Comparison of ENCODE assay signal across 1 cellular context in the genomic region with DNA sequence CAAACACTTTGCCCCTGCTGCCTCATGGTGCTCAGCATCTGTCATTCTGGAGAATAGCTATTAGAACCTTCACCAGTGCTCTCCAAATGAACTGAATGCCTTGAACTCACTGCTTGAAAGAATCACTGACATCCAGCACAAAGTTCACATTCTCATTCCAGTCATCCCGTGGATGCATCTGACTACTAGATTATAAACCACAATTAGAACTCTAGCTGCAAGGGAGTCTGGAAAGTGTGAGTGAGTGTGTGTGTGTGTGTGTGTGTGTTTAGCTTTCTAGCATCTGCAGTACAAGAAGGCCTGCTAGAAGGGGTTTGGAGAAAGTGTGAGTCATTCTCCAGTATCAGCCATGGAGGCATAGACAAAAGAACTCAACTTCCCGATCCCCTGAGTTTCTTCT.
TF ChIP-seq lines count a peak whose summit lies in the region.

No MANE protein-coding gene starts in this region.

TF ChIP-seq in HEK293, 187 proteins besides CTCF, POLR2A, EP300 and RAD21:
- TF ChIP-seq, protein P1, sequence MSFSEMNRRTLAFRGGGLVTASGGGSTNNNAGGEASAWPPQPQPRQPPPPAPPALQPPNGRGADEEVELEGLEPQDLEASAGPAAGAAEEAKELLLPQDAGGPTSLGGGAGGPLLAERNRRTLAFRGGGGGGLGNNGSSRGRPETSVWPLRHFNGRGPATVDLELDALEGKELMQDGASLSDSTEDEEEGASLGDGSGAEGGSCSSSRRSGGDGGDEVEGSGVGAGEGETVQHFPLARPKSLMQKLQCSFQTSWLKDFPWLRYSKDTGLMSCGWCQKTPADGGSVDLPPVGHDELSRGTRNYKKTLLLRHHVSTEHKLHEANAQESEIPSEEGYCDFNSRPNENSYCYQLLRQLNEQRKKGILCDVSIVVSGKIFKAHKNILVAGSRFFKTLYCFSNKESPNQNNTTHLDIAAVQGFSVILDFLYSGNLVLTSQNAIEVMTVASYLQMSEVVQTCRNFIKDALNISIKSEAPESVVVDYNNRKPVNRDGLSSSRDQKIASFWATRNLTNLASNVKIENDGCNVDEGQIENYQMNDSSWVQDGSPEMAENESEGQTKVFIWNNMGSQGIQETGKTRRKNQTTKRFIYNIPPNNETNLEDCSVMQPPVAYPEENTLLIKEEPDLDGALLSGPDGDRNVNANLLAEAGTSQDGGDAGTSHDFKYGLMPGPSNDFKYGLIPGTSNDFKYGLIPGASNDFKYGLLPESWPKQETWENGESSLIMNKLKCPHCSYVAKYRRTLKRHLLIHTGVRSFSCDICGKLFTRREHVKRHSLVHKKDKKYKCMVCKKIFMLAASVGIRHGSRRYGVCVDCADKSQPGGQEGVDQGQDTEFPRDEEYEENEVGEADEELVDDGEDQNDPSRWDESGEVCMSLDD (tag by site-specific recombination; IDR thresholded peaks at IDR 0.05) = no peak
- peak; percentile 81 for TF ChIP-seq SETDB1 (IDR thresholded peaks at IDR 0.05; ENCODE audit: insufficient read length, low read length)
- TF ChIP-seq ZXDB (tag by site-specific recombination; IDR thresholded peaks at IDR 0.05) = peak; percentile 23; the same call in 1 of the 2 replicates
- TF ChIP-seq TRIM28 (IDR thresholded peaks at IDR 0.05; ENCODE audit: borderline replicate concordance, low read length) = peak; percentile 98; the same call in 1 of the 2 replicates
